Comparison of ENCODE assay signal across 12 cellular contexts in genomic region chr19:5102520-5102919, GRCh38.
DNase-seq lines count a peak whose midpoint lies in the region; ATAC-seq, FAIRE-seq and TF ChIP-seq lines count a peak whose summit lies in the region.
"Had no signal": no experiment of that assay in that cellular context is flagged by ENCODE, and none has a peak within 500 bp of the region (broad histone marks: within the 10 kb centered on the region; RNA-seq: fewer than 3 reads in every experiment).

No MANE protein-coding gene starts in this region.

- H3K4me3 Mint-ChIP-seq in activated CD4-positive, alpha-beta memory T cell treated with anti-CD3 and anti-CD28 coated beads for 36 hours: no peak overlapping the region
- H3K4me3 Mint-ChIP-seq: CD8-positive, alpha-beta T cell; H9 had no signal

- ATAC-seq in left cardiac atrium: no peak
- no peak for ATAC-seq in pancreas
- ATAC-seq in GM21423 (IDR thresholded peaks at IDR 0.05; ENCODE audit: unreplicated experiment): no peak
- ATAC-seq: CD8-positive, alpha-beta T cell had no signal

- H3K9me3 ChIP-seq in cardiac muscle cell (ENCODE audit: low read depth) (no peaks in the 10 kb centered on the region), pancreas (no peaks in the 10 kb centered on the region), stomach smooth muscle (ENCODE audit: control insufficient read depth in 2 of 2, low read length in 2 of 2) (peaks cover 8 to 19% of the 10 kb centered on the region in 2 donors)

- H3K27me3 Mint-ChIP-seq in activated CD4-positive, alpha-beta memory T cell treated with anti-CD3 and anti-CD28 coated beads for 36 hours: no peaks in the 10 kb centered on the region

- H3K4me3 ChIP-seq in cardiac muscle cell (no peak overlapping the region), pancreas (no peak overlapping the region), stomach smooth muscle (ENCODE audit: low read length in 2 of 2) (no peak overlapping the region)

- 89 to 92% methylated on average over 21 of the region's 21 CpGs for WGBS in pancreas, 2 donors

- CTCF ChIA-PET in activated CD4-positive, alpha-beta memory T cell treated with anti-CD3 and anti-CD28 coated beads for 36 hours (lab: Charles Lee): no interaction called here

- H3K27me3 ChIP-seq in cardiac muscle cell (no peaks in the 10 kb centered on the region), pancreas (no peaks in the 10 kb centered on the region), stomach smooth muscle (ENCODE audit: control insufficient read depth in 1 of 2, insufficient read depth in 2 of 2, low read length in 2 of 2) (no peaks in the 10 kb centered on the region)

- H3K9me3 Mint-ChIP-seq in activated CD4-positive, alpha-beta memory T cell treated with anti-CD3 and anti-CD28 coated beads for 36 hours: peaks cover 25% of the 10 kb centered on the region

- intact Hi-C loops in left cardiac atrium (cut with DNase I): no loop called here
- intact Hi-C loops in pancreas (cut with DNase I): no loop called here
- intact Hi-C loops in activated CD4-positive, alpha-beta memory T cell treated with anti-CD3 and anti-CD28 coated beads for 36 hours (cut with micrococcal nuclease): no loop called here

- FAIRE-seq in pancreas (lab: Jason Lieb, UNC): no peak

- H3K36me3 ChIP-seq in cardiac muscle cell: peaks cover 3% of the 10 kb centered on the region
- no peaks in the 10 kb centered on the region for H3K36me3 ChIP-seq in pancreas
- peaks cover 8% of the 10 kb centered on the region in 2 donors for H3K36me3 ChIP-seq in stomach smooth muscle (ENCODE audit: control insufficient read depth in 2 of 2, insufficient read depth in 2 of 2, low read length in 2 of 2)

- TF ChIP-seq CTCF in cardiac muscle cell (IDR thresholded peaks at IDR 0.05; ENCODE audit: low read depth, low read length): no peak
- no peak for TF ChIP-seq CTCF in VCaP (conservative IDR thresholded peaks at IDR 0.05)
- TF ChIP-seq CTCF in pancreas (IDR thresholded peaks at IDR 0.05): no peak

- POLR2A ChIA-PET in activated CD4-positive, alpha-beta memory T cell treated with anti-CD3 and anti-CD28 coated beads for 36 hours (lab: Charles Lee): no interaction called here

- H3K27ac ChIP-seq in cardiac muscle cell: peak overlapping the region; percentile 26
- H3K27ac ChIP-seq in VCaP: peak overlapping the region; percentile 69
- H3K27ac ChIP-seq in pancreas: peak overlapping the region; percentile 64 to 84 (median 76)
- H3K27ac ChIP-seq in stomach smooth muscle (ENCODE audit: low read length): peak overlapping the region; percentile 70

- peaks cover 35% of the 10 kb centered on the region for H3K36me3 Mint-ChIP-seq in activated CD4-positive, alpha-beta memory T cell treated with anti-CD3 and anti-CD28 coated beads for 36 hours

- no peaks in the 10 kb centered on the region for H3K4me1 Mint-ChIP-seq in activated CD4-positive, alpha-beta memory T cell treated with anti-CD3 and anti-CD28 coated beads for 36 hours (ENCODE audit: low read depth)

- H3K27ac Mint-ChIP-seq in activated CD4-positive, alpha-beta memory T cell treated with anti-CD3 and anti-CD28 coated beads for 36 hours: no peak overlapping the region
- H3K27ac Mint-ChIP-seq: CD8-positive, alpha-beta T cell had no signal

- H3K9ac ChIP-seq in stomach smooth muscle (ENCODE audit: low read length in 2 of 2): no peak overlapping the region

- DNase-seq in cardiac muscle cell (ENCODE audit: low read depth in 1 of 2, low spot score in 1 of 2): no peak
- DNase-seq in left cardiac atrium: no peak
- peak in 1 of 6 donors; percentile 35 for DNase-seq in pancreas
- DNase-seq in NCI-H1048 (lab: John Stamatoyannopoulos, UW): no peak
- no peak for DNase-seq in activated CD4-positive, alpha-beta memory T cell treated with anti-CD3 and anti-CD28 coated beads for 36 hours
- DNase-seq: 8988T; CD8-positive, alpha-beta T cell; H9; NCI-H187 treated with DMSO at 0.1 percent for 48 hours had no signal

- peaks cover 14% of the 10 kb centered on the region for H3K4me1 ChIP-seq in cardiac muscle cell (ENCODE audit: low read depth)
- peaks cover 33 to 46% (median 36%) of the 10 kb centered on the region in 3 donors for H3K4me1 ChIP-seq in pancreas
- peaks cover 34% of the 10 kb centered on the region for H3K4me1 ChIP-seq in stomach smooth muscle (ENCODE audit: control insufficient read depth, insufficient read depth, low read length)

Comparison
In these comparisons a context has a peak if more than half of its experiments do, and no peak if none do; other contexts are left out.
1. H3K27ac ChIP-seq: peak in every context shown above with its lines; median percentile 76 in pancreas; 70 in stomach smooth muscle; 69 in VCaP; 26 in cardiac muscle cell.